ENCODE assay signal across 10 cellular contexts in the genomic region with DNA sequence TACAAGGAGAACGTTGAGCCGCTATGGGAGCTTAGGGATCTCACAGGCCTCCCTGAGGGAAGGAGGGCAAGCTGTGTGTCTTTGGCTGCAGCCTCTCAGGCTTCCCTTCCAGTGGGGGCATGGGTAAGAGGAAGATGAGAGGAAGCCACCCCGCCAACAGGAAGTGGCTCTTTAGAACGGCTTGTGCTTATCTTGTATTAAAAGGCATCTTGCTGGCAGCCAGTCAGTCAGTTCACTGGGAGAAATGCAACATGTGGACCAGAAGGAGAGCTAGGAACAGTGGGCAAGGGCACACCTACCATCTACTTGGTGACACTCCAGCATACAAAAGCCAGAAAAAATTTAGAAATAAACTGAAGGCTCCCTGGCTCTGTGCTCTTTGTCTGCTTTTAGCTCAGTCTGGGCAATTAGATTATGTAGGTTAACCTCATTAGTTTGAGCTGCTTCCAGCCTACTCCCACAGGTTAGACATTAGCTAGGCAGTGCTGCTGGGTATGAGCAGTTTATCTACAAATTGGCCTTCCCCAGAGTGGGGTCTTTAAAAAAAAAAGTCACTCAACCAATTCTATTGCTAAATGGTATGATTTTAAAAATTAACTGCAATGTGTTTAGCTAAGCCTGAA.
DNase-seq lines count a peak whose midpoint lies in the region; ATAC-seq and TF ChIP-seq lines count a peak whose summit lies in the region.
"Had no signal": no experiment of that assay in that cellular context is flagged by ENCODE, and none has a peak within 500 bp of the region (broad histone marks: within the 10 kb centered on the region; RNA-seq: fewer than 3 reads in every experiment).

No MANE protein-coding gene starts in this region.

- peak overlapping the region; percentile 36 to 55 for H3K4me3 Mint-ChIP-seq in effector memory CD8-positive, alpha-beta T cell
- H3K4me3 Mint-ChIP-seq in chondrocyte (ENCODE audit: unreplicated experiment) = no peak overlapping the region
- no peak overlapping the region for H3K4me3 Mint-ChIP-seq in type B pancreatic cell

- peak overlapping the region; percentile 3 to 41 for H3K27ac Mint-ChIP-seq in effector memory CD8-positive, alpha-beta T cell
- H3K27ac Mint-ChIP-seq in chondrocyte (ENCODE audit: unreplicated experiment) (no peak overlapping the region), type B pancreatic cell (no peak overlapping the region)

- peaks cover 0 to 9% of the 10 kb centered on the region in 2 donors for H3K27me3 Mint-ChIP-seq in effector memory CD8-positive, alpha-beta T cell
- no peaks in the 10 kb centered on the region for H3K27me3 Mint-ChIP-seq in chondrocyte (ENCODE audit: low read depth)
- H3K27me3 Mint-ChIP-seq in type B pancreatic cell = peaks cover 13% of the 10 kb centered on the region

- H3K4me1 Mint-ChIP-seq in effector memory CD8-positive, alpha-beta T cell (ENCODE audit: low read depth in 2 of 2) = peaks cover 0 to 5% of the 10 kb centered on the region in 2 donors
- H3K4me1 Mint-ChIP-seq in chondrocyte (ENCODE audit: low read depth) (peaks cover 7% of the 10 kb centered on the region), type B pancreatic cell (ENCODE audit: unreplicated experiment) (peaks cover 3% of the 10 kb centered on the region)

- TF ChIP-seq CTCF in chondrocyte (IDR thresholded peaks at IDR 0.05) = no peak
- TF ChIP-seq CTCF in type B pancreatic cell (conservative IDR thresholded peaks at IDR 0.05) = no peak

- H3K36me3 Mint-ChIP-seq in effector memory CD8-positive, alpha-beta T cell (ENCODE audit: insufficient read depth) = no peaks in the 10 kb centered on the region
- H3K36me3 Mint-ChIP-seq in chondrocyte (ENCODE audit: low read depth) (peaks cover 3% of the 10 kb centered on the region), type B pancreatic cell (no peaks in the 10 kb centered on the region)

- no peaks in the 10 kb centered on the region for H3K9me3 Mint-ChIP-seq in effector memory CD8-positive, alpha-beta T cell
- H3K9me3 Mint-ChIP-seq in chondrocyte (ENCODE audit: low read depth) (no peaks in the 10 kb centered on the region), type B pancreatic cell (no peaks in the 10 kb centered on the region)

- peak; percentile 19 for DNase-seq in Ammon's horn (ENCODE audit: low spot score)
- peak; percentile 84 for DNase-seq in GDM1 (lab: John Stamatoyannopoulos, UW)
- peak; percentile 86 for DNase-seq in SK-N-DZ (ENCODE audit: low spot score)
- peak in 2 of 3 experiments; percentile 0 to 1 for DNase-seq in effector memory CD8-positive, alpha-beta T cell
- DNase-seq in T-helper 9 cell = no peak
- DNase-seq in chondrocyte (ENCODE audit: low spot score) = no peak
- no peak for DNase-seq in type B pancreatic cell (ENCODE audit: extremely low spot score, unreplicated experiment)
- DNase-seq: erythroblast, MM.1S had no signal

- ATAC-seq in effector memory CD8-positive, alpha-beta T cell (replicated peaks) = peak; percentile 48
- ATAC-seq in HG03565 (IDR thresholded peaks at IDR 0.05; ENCODE audit: unreplicated experiment) = no peak

Comparison
In these comparisons a context has a peak if more than half of its experiments do, and no peak if none do; other contexts are left out.
1. DNase-seq: peak in Ammon's horn (single experiment), GDM1 (single experiment), SK-N-DZ (single experiment) and effector memory CD8-positive, alpha-beta T cell (2 of 3); none in T-helper 9 cell (single experiment), chondrocyte (single experiment) and type B pancreatic cell (single experiment).
2. H3K27ac Mint-ChIP-seq: peak in effector memory CD8-positive, alpha-beta T cell (2 of 2); none in chondrocyte (single experiment) and type B pancreatic cell (single experiment).
3. H3K4me3 Mint-ChIP-seq: peak in effector memory CD8-positive, alpha-beta T cell (2 of 2); none in chondrocyte (single experiment) and type B pancreatic cell (single experiment).